ENCODE assay signal across 13 cellular contexts in the genomic region with DNA sequence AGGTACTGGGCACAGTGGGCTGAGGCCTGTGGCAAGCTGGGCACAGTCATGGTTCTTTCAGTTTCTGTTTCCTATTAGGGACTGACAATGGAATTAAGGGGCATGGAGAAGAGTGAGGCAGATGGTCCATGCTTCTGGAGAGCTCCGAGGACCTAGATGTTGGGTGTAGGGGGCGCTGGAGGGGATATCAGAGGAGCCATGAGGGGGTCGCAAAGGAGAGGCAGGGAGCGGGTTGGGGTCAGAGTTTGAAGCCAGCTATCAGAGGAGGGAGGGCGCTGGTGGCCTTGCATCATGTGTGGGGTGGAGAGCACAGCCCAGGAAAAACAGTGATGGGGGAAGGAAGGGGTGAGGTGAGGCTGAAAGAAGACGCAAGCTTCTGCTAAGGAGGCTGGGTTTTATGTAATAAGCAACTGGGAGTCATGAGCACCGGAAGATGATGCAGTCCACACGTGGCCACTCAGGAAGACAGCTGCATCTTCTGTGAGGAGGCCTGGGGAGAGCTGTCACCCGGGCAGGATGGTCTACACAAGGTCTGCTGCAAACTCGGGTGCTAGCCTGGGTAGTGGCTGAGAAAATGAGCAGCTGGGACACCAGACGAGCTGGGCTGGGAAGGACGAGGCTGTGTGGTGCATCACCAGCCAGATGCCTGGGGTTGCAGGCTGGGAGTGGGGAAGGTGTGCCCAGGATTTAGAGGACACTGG.
DNase-seq lines count a peak whose midpoint lies in the region; ATAC-seq and TF ChIP-seq lines count a peak whose summit lies in the region.
"Had no signal": no experiment of that assay in that cellular context is flagged by ENCODE, and none has a peak within 500 bp of the region (broad histone marks: within the 10 kb centered on the region; RNA-seq: fewer than 3 reads in every experiment).

No MANE protein-coding gene starts in this region.

- H3K4me1 ChIP-seq in left ventricle myocardium inferior = peaks cover 30% of the 10 kb centered on the region
- peaks cover 21% of the 10 kb centered on the region for H3K4me1 ChIP-seq in RWPE2 (ENCODE audit: insufficient read depth, poor library complexity, severe bottlenecking)
- H3K4me1 ChIP-seq in lower lobe of right lung = peaks cover 19% of the 10 kb centered on the region

- no peak overlapping the region for H3K4me3 ChIP-seq in left ventricle myocardium inferior
- H3K4me3 ChIP-seq in RWPE2 (ENCODE audit: severe bottlenecking) = no peak overlapping the region
- no peak overlapping the region for H3K4me3 ChIP-seq in lower lobe of right lung
- H3K4me3 ChIP-seq: tibial artery had no signal

- peaks cover 14% of the 10 kb centered on the region for H3K4me1 Mint-ChIP-seq in HFFc6 (ENCODE audit: low read depth)

- TF ChIP-seq CTCF in left ventricle myocardium inferior (IDR thresholded peaks at IDR 0.05; ENCODE audit: borderline replicate concordance) = no peak
- TF ChIP-seq CTCF in RWPE2 (IDR thresholded peaks at IDR 0.05; ENCODE audit: poor library complexity, severe bottlenecking) = no peak
- TF ChIP-seq CTCF in lower lobe of right lung (IDR thresholded peaks at IDR 0.05) = no peak
- TF ChIP-seq CTCF in HFFc6 (IDR thresholded peaks at IDR 0.05) = no peak

- no peaks in the 10 kb centered on the region; the same call in 1 of the 2 replicates for H3K27me3 Mint-ChIP-seq in HFFc6 (ENCODE audit: insufficient read depth)

- H3K9me3 Mint-ChIP-seq in HFFc6 = peaks cover 19% of the 10 kb centered on the region

- ATAC-seq in RWPE2 (ENCODE audit: low read depth) = no peak
- ATAC-seq in lower lobe of right lung = peak; percentile 18 to 20
- no peak for ATAC-seq in HG03442 (IDR thresholded peaks at IDR 0.05; ENCODE audit: unreplicated experiment)

- H3K36me3 ChIP-seq in left ventricle myocardium inferior (peaks cover 4% of the 10 kb centered on the region), RWPE2 (ENCODE audit: low read depth) (no peaks in the 10 kb centered on the region), lower lobe of right lung (no peaks in the 10 kb centered on the region)
- H3K36me3 ChIP-seq: brain microvascular endothelial cell had no signal

- intact Hi-C loops in left ventricle myocardium inferior (cut with micrococcal nuclease) = loop anchor here (10.0 kb wide), 1 partner anchor 277 kb away; no protein-coding TSS in a partner anchor
- intact Hi-C loops in cardiac septum (cut with DNase I) = no loop called here
- intact Hi-C loops in lower lobe of right lung (cut with DNase I) = no loop called here

- H3K27ac Mint-ChIP-seq in HFFc6 = no peak overlapping the region
- H3K27ac Mint-ChIP-seq: activated T-helper 2 cell treated with anti-CD3 and anti-CD28 coated beads, Interferon-gamma antibody, Interleukin-2, Interleukin-4, amounts not matched to agents 10 μg/mL and 5 μg/mL and 100 μg/mL, durations not matched to agents 14 hours and 24 hours and 36 hours had no signal

- H3K9me3 ChIP-seq in left ventricle myocardium inferior (replicated peaks) (peaks cover 22% of the 10 kb centered on the region), RWPE2 (ENCODE audit: severe bottlenecking) (peaks cover 5% of the 10 kb centered on the region), lower lobe of right lung (peaks cover 3% of the 10 kb centered on the region)

- in situ Hi-C loops in ACHN (cut with HindIII; ENCODE audit: low pct_ligation_motif_present, low pct_unique_long_range_greater_than_20kb, low sequenced_read_pairs) = loop anchor here (25.0 kb wide), 1 partner anchor 249 kb away; the partner anchor contains the start of gene KIAA1614

- no peak for DNase-seq in left ventricle myocardium inferior
- DNase-seq in cardiac septum (ENCODE audit: low spot score) = no peak
- DNase-seq in RWPE2 (ENCODE audit: low spot score) = no peak
- no peak for DNase-seq in lower lobe of right lung
- no peak for DNase-seq in NCI-H82 (lab: John Stamatoyannopoulos, UW)
- no peak for DNase-seq in HFFc6
- no peak for DNase-seq in ACHN
- DNase-seq: brain microvascular endothelial cell, islet precursor cell, NCI-H1048, tibial artery had no signal

- H3K27ac ChIP-seq in left ventricle myocardium inferior (replicated peaks) = peak overlapping the region; percentile 6
- peak overlapping the region; percentile 92 for H3K27ac ChIP-seq in RWPE2 (ENCODE audit: poor library complexity, severe bottlenecking)
- no peak overlapping the region for H3K27ac ChIP-seq in lower lobe of right lung
- H3K27ac ChIP-seq: brain microvascular endothelial cell, tibial artery had no signal

- H3K27me3 ChIP-seq in left ventricle myocardium inferior (ENCODE audit: low read depth) (no peaks in the 10 kb centered on the region), RWPE2 (ENCODE audit: insufficient read depth, poor library complexity, severe bottlenecking) (no peaks in the 10 kb centered on the region), lower lobe of right lung (ENCODE audit: low read depth) (no peaks in the 10 kb centered on the region)
- H3K27me3 ChIP-seq: brain microvascular endothelial cell, tibial artery had no signal

- peaks cover 17% of the 10 kb centered on the region for H3K36me3 Mint-ChIP-seq in HFFc6 (ENCODE audit: low read depth)

- no peak overlapping the region for H3K4me3 Mint-ChIP-seq in HFFc6

Comparison
In these comparisons a context has a peak if more than half of its experiments do, and no peak if none do; other contexts are left out.
1. ATAC-seq: peak in lower lobe of right lung (2 of 2); none in RWPE2 (single experiment) and HG03442 (single experiment).